ENCODE assay signal across 19 cellular contexts in the genomic region with DNA sequence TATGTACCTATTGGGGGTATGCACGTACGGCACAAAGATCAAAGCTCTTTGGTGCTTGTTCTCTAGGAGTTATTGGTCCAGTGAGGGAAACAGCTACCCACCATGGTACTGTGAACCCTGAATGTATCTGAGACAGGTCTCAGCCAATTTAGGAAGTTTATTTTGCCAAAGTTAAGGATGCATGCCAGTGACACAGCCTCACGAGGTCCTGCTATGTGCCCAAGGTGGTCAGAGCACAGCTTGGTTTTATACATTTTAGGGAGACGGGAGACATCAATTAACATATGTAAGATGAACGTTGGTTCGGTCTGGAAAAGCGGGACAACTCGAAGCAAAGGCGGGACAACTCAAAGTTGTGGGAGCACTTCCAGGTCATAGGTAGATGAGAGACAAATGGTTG.
DNase-seq lines count a peak whose midpoint lies in the region; ATAC-seq and TF ChIP-seq lines count a peak whose summit lies in the region.
"Had no signal": no experiment of that assay in that cellular context is flagged by ENCODE, and none has a peak within 500 bp of the region (broad histone marks: within the 10 kb centered on the region; RNA-seq: fewer than 3 reads in every experiment).

No MANE protein-coding gene starts in this region.

- H3K36me3 ChIP-seq in Peyer's patch, result no peaks in the 10 kb centered on the region
- no peaks in the 10 kb centered on the region for H3K36me3 ChIP-seq in mucosa of rectum (ENCODE audit: control insufficient read depth in 2 of 2, insufficient read depth in 2 of 2, low read length in 2 of 2)
- no peaks in the 10 kb centered on the region for H3K36me3 ChIP-seq in stomach smooth muscle (ENCODE audit: control insufficient read depth in 2 of 2, insufficient read depth in 2 of 2, low read length in 2 of 2)
- H3K36me3 ChIP-seq: brain microvascular endothelial cell had no signal

- H3K4me1 ChIP-seq in Peyer's patch, result peaks cover 0 to 46% (median 13%) of the 10 kb centered on the region in 4 donors
- peaks cover 32 to 56% of the 10 kb centered on the region in 2 donors for H3K4me1 ChIP-seq in mucosa of rectum (ENCODE audit: control insufficient read depth in 2 of 2, insufficient read depth in 2 of 2, low read length in 2 of 2)
- peaks cover 76% of the 10 kb centered on the region for H3K4me1 ChIP-seq in stomach smooth muscle (ENCODE audit: control insufficient read depth, insufficient read depth, low read length)

- H3K4me3 ChIP-seq in Peyer's patch (no peak overlapping the region), mucosa of rectum (ENCODE audit: low read length in 2 of 2) (no peak overlapping the region), stomach smooth muscle (ENCODE audit: low read length in 2 of 2) (no peak overlapping the region)

- H3K9ac ChIP-seq in mucosa of rectum (ENCODE audit: low read depth in 1 of 2, low read length in 2 of 2) (no peak overlapping the region), stomach smooth muscle (ENCODE audit: low read length in 2 of 2) (no peak overlapping the region)

- H3K9me3 ChIP-seq in Peyer's patch, result no peaks in the 10 kb centered on the region
- H3K9me3 ChIP-seq in mucosa of rectum (ENCODE audit: control insufficient read depth in 2 of 2, low read length in 2 of 2), result no peaks in the 10 kb centered on the region
- H3K9me3 ChIP-seq in stomach smooth muscle (ENCODE audit: control insufficient read depth in 2 of 2, low read length in 2 of 2), result no peaks in the 10 kb centered on the region

- H3K27ac ChIP-seq in Peyer's patch, result peak overlapping the region in 3 of 4 donors; percentile 78 to 94 (median 89)
- peak overlapping the region; percentile 58 for H3K27ac ChIP-seq in epithelial cell of prostate
- peak overlapping the region; percentile 97 to 98 for H3K27ac ChIP-seq in mucosa of rectum (ENCODE audit: low read depth in 2 of 2, low read length in 2 of 2)
- peak overlapping the region; percentile 86 for H3K27ac ChIP-seq in stomach smooth muscle (ENCODE audit: low read length)
- H3K27ac ChIP-seq in substantia nigra (ENCODE audit: low read depth, low read length, poor library complexity, severe bottlenecking), result no peak overlapping the region
- H3K27ac ChIP-seq: brain microvascular endothelial cell had no signal

- no peak for TF ChIP-seq POLR2A in Peyer's patch (IDR thresholded peaks at IDR 0.05)

- no peak for TF ChIP-seq CTCF in Peyer's patch (IDR thresholded peaks at IDR 0.05)

- ATAC-seq in GM21825 (IDR thresholded peaks at IDR 0.05; ENCODE audit: unreplicated experiment) (no peak), HG03196 (IDR thresholded peaks at IDR 0.05; ENCODE audit: unreplicated experiment) (no peak)
- ATAC-seq: activated CD8-positive, alpha-beta memory T cell treated with anti-CD3 and anti-CD28 coated beads, Interleukin-2, amount 10 ng/mL, durations not matched to agents 7 days and 5 days; activated T-helper 17 cell treated with anti-CD3 and anti-CD28 coated beads, Interleukin-2, amount 50 U/mL, for 72 hours had no signal

- DNase-seq in Peyer's patch, result peak in 1 of 3 donors; percentile 26
- DNase-seq in epithelial cell of prostate (ENCODE audit: low read depth, low spot score), result no peak
- DNase-seq in DMS153 treated with DMSO at 0.1 percent for 48 hours (lab: John Stamatoyannopoulos, UW; ENCODE audit: unreplicated experiment), result no peak
- no peak for DNase-seq in substantia nigra (lab: John Stamatoyannopoulos, UW)
- DNase-seq: activated CD4-positive, alpha-beta T cell treated with anti-CD3 and anti-CD28 coated beads for 48 hours; activated CD8-positive, alpha-beta memory T cell treated with anti-CD3 and anti-CD28 coated beads, Interleukin-2, amount 10 ng/mL, durations not matched to agents 7 days and 5 days; activated naive CD8-positive, alpha-beta T cell treated with anti-CD3 and anti-CD28 coated beads for 36 hours; brain microvascular endothelial cell; dermis blood vessel endothelial cell; foreskin melanocyte; naive B cell; NCI-H1048; NCI-H1930; stimulated activated CD4-positive, alpha-beta T cell treated with anti-CD3 and anti-CD28 coated beads, Interleukin-4, amount 100 ng/mL, for 24 hours had no signal

- no peaks in the 10 kb centered on the region for H3K27me3 ChIP-seq in Peyer's patch
- no peaks in the 10 kb centered on the region for H3K27me3 ChIP-seq in mucosa of rectum (ENCODE audit: control insufficient read depth in 2 of 2, insufficient read depth in 2 of 2, low read length in 2 of 2)
- no peaks in the 10 kb centered on the region for H3K27me3 ChIP-seq in stomach smooth muscle (ENCODE audit: control insufficient read depth in 1 of 2, insufficient read depth in 2 of 2, low read length in 2 of 2)
- H3K27me3 ChIP-seq: brain microvascular endothelial cell had no signal
